In the genomic region with DNA sequence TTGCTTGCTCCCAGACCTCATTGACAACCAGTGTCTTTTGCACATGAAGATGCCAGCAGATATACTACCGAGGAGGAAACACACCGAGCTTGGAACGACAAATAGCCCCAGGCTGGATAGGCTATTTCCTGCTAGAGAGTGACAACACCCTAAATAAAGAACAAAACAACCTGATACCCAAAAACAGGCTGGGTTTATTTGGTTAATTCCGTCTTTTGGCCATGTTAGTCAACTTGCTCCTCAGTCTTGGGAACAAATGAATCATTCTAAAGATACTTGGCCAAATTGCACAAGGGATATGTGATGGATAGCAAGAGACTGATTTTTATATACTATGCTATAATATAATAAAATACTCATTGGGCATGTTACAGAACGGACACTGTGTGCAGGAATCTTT, we compare ENCODE assay signal across 1 cellular context.
TF ChIP-seq lines count a peak whose summit lies in the region.

No MANE protein-coding gene starts in this region.

TF ChIP-seq in K562, 482 proteins besides CTCF, POLR2A, EP300 and RAD21 (continued from another document):
- TF ChIP-seq ZNF140 (CRISPR knock-in tag; IDR thresholded peaks at IDR 0.05) (no peak), MEIS2 (IDR thresholded peaks at IDR 0.05; ENCODE audit: partially characterized antibody) (no peak), NRF1 (conservative IDR thresholded peaks at IDR 0.05 in 1 of 2, IDR thresholded peaks at IDR 0.05 in 1 of 2) (no peak), POLR2AphosphoS5 (IDR thresholded peaks at IDR 0.05; ENCODE audit: control insufficient read depth, insufficient read depth, low read depth, low read length) (no peak)
